In the genomic region with DNA sequence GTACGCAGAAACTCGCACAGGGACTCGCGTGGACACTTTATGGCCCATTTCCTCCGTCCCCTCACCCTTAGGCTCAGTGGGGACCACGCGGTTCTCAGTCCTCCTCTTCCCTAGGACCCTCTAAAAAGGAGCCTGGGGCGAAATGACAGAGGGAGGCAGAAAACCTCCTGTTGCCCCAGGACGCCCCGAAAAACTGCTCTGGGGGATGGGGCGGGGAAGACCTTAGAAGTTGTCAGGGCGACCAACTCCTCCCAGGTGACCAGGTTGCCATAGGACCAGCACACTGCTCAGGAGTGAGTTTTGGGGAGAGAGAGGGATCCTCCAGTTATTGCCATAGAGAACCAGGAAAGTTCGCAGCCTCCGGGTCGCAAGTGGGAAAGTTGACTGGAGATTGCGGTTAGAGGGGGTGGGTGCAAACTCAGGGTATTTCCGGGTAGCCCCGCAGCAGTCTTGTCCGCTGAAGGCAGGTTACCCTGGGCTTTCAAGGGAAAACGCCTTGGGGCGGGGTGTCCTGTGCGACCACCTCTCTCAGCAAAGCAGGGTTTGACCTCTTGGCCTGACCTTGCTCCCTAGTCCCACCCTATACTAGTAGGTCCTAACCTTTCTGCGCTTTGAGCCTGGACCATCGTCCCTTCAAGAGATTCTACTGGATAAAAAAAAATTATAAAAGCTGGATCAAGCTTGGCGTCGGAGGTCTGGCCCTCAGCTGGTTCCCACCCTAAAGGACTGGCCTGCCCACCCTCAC, we compare ENCODE assay signal across 10 cellular contexts. TPM values are rescaled to one million over a fixed set of nuclear protein-coding genes. Genes with fewer than 3 reads are reported as not detected.
A peak's percentile ranks its signal among the peaks of the same experiment; 100 is the strongest.
DNase-seq lines count a peak whose midpoint lies in the region; ATAC-seq and TF ChIP-seq lines count a peak whose summit lies in the region.
"Had no signal": no experiment of that assay in that cellular context is flagged by ENCODE, and none has a peak within 500 bp of the region (broad histone marks: within the 10 kb centered on the region; RNA-seq: fewer than 3 reads in every experiment).

No MANE protein-coding gene starts in this region.

- POLR2A ChIA-PET in activated CD4-positive, alpha-beta T cell treated with anti-CD3 and anti-CD28 coated beads for 36 hours (lab: Charles Lee): interaction anchor here (0.6 kb wide), 2 partner anchors 12 to 239 kb away, joined by 3 to 4 read pairs; no protein-coding TSS in a partner anchor

- peak overlapping the region; percentile 27 to 51 for H3K4me3 ChIP-seq in left lung
- peak overlapping the region; percentile 41 to 75 (median 70) for H3K4me3 ChIP-seq in subcutaneous abdominal adipose tissue (ENCODE audit: low read depth in 1 of 5, low read length in 5 of 5)

- peaks cover 1% of the 10 kb centered on the region for H3K9me3 Mint-ChIP-seq in activated CD4-positive, alpha-beta T cell treated with anti-CD3 and anti-CD28 coated beads for 36 hours (ENCODE audit: low read depth)
- peaks cover 4% of the 10 kb centered on the region for H3K9me3 Mint-ChIP-seq in activated T-helper 1 cell treated with anti-CD3 and anti-CD28 coated beads, Interleukin-12 subunit alpha, Interleukin-12 subunit beta, Interleukin-2, Interleukin-4 antibody, amounts not matched to agents 30 ng/mL and 10 ng/mL and 1 ng/mL, durations not matched to agents 14 hours and 24 hours and 36 hours

- H3K4me3 Mint-ChIP-seq in activated CD4-positive, alpha-beta T cell treated with anti-CD3 and anti-CD28 coated beads for 36 hours: peak overlapping the region; percentile 62
- H3K4me3 Mint-ChIP-seq in activated T-helper 1 cell treated with anti-CD3 and anti-CD28 coated beads, Interleukin-12 subunit alpha, Interleukin-12 subunit beta, Interleukin-2, Interleukin-4 antibody, amounts not matched to agents 30 ng/mL and 10 ng/mL and 1 ng/mL, durations not matched to agents 14 hours and 24 hours and 36 hours: peak overlapping the region; percentile 72

- no peak for TF ChIP-seq CTCF in left lung (IDR thresholded peaks at IDR 0.05)

- H3K27me3 ChIP-seq in left lung: peaks cover 100% of the 10 kb centered on the region in 2 donors
- peaks cover 83 to 99% (median 90%) of the 10 kb centered on the region in 5 donors for H3K27me3 ChIP-seq in subcutaneous abdominal adipose tissue (ENCODE audit: control insufficient read depth in 5 of 5, insufficient read depth in 4 of 5, low read length in 5 of 5)

- intact Hi-C loops in activated CD4-positive, alpha-beta T cell treated with anti-CD3 and anti-CD28 coated beads for 36 hours (cut with DNase I, micrococcal nuclease): no loop called here
- intact Hi-C loops in activated T-helper 1 cell treated with anti-CD3 and anti-CD28 coated beads, Interleukin-12 subunit alpha, Interleukin-12 subunit beta, Interleukin-2, Interleukin-4 antibody, amounts not matched to agents 30 ng/mL and 10 ng/mL and 1 ng/mL, durations not matched to agents 14 hours and 24 hours and 36 hours (cut with micrococcal nuclease): no loop called here
- intact Hi-C loops in left lung (cut with DNase I): no loop called here

- no peaks in the 10 kb centered on the region for H3K9me3 ChIP-seq in left lung
- H3K9me3 ChIP-seq in subcutaneous abdominal adipose tissue (ENCODE audit: control insufficient read depth in 5 of 5, low read length in 5 of 5): peaks cover 0 to 5% (median 0%) of the 10 kb centered on the region in 5 donors

- no peak overlapping the region for H3K9ac ChIP-seq in subcutaneous abdominal adipose tissue (ENCODE audit: low read length in 5 of 5)

- CTCF ChIA-PET in activated CD4-positive, alpha-beta T cell treated with anti-CD3 and anti-CD28 coated beads for 36 hours (lab: Charles Lee): interaction anchor here (0.6 to 2.5 kb wide), 2 partner anchors 12 to 309 kb away, joined by 3 to 15 read pairs; no protein-coding TSS in a partner anchor

- H3K4me1 ChIP-seq in left lung (peaks cover 13 to 34% of the 10 kb centered on the region in 2 donors), subcutaneous abdominal adipose tissue (ENCODE audit: control insufficient read depth in 5 of 5, insufficient read depth in 5 of 5, low read length in 5 of 5) (peaks cover 0 to 40% (median 39%) of the 10 kb centered on the region in 5 donors)

- H3K4me1 Mint-ChIP-seq in activated CD4-positive, alpha-beta T cell treated with anti-CD3 and anti-CD28 coated beads for 36 hours: peaks cover 25% of the 10 kb centered on the region
- peaks cover 16% of the 10 kb centered on the region for H3K4me1 Mint-ChIP-seq in activated T-helper 1 cell treated with anti-CD3 and anti-CD28 coated beads, Interleukin-12 subunit alpha, Interleukin-12 subunit beta, Interleukin-2, Interleukin-4 antibody, amounts not matched to agents 30 ng/mL and 10 ng/mL and 1 ng/mL, durations not matched to agents 14 hours and 24 hours and 36 hours (ENCODE audit: low read depth)

- no peak overlapping the region for H3K27ac Mint-ChIP-seq in activated CD4-positive, alpha-beta T cell treated with anti-CD3 and anti-CD28 coated beads for 36 hours
- H3K27ac Mint-ChIP-seq in activated T-helper 1 cell treated with anti-CD3 and anti-CD28 coated beads, Interleukin-12 subunit alpha, Interleukin-12 subunit beta, Interleukin-2, Interleukin-4 antibody, amounts not matched to agents 30 ng/mL and 10 ng/mL and 1 ng/mL, durations not matched to agents 14 hours and 24 hours and 36 hours: peak overlapping the region; percentile 46

- H3K36me3 ChIP-seq in left lung: no peaks in the 10 kb centered on the region
- H3K36me3 ChIP-seq in subcutaneous abdominal adipose tissue (ENCODE audit: control insufficient read depth in 5 of 5, insufficient read depth in 5 of 5, low read length in 5 of 5): no peaks in the 10 kb centered on the region

- peaks cover 3% of the 10 kb centered on the region for H3K36me3 Mint-ChIP-seq in activated CD4-positive, alpha-beta T cell treated with anti-CD3 and anti-CD28 coated beads for 36 hours (ENCODE audit: low read depth)
- H3K36me3 Mint-ChIP-seq in activated T-helper 1 cell treated with anti-CD3 and anti-CD28 coated beads, Interleukin-12 subunit alpha, Interleukin-12 subunit beta, Interleukin-2, Interleukin-4 antibody, amounts not matched to agents 30 ng/mL and 10 ng/mL and 1 ng/mL, durations not matched to agents 14 hours and 24 hours and 36 hours (ENCODE audit: low read depth): peaks cover 7% of the 10 kb centered on the region

- peaks cover 91% of the 10 kb centered on the region for H3K27me3 Mint-ChIP-seq in activated CD4-positive, alpha-beta T cell treated with anti-CD3 and anti-CD28 coated beads for 36 hours
- peaks cover 93% of the 10 kb centered on the region for H3K27me3 Mint-ChIP-seq in activated T-helper 1 cell treated with anti-CD3 and anti-CD28 coated beads, Interleukin-12 subunit alpha, Interleukin-12 subunit beta, Interleukin-2, Interleukin-4 antibody, amounts not matched to agents 30 ng/mL and 10 ng/mL and 1 ng/mL, durations not matched to agents 14 hours and 24 hours and 36 hours (ENCODE audit: insufficient read depth)

- no peak for DNase-seq in activated CD4-positive, alpha-beta T cell treated with anti-CD3 and anti-CD28 coated beads for 36 hours
- DNase-seq in activated CD4-positive, alpha-beta T cell treated with anti-CD3 and anti-CD28 coated beads for 4 hours: no peak
- DNase-seq in activated T-helper 1 cell treated with anti-CD3 and anti-CD28 coated beads, Interleukin-12 subunit alpha, Interleukin-12 subunit beta, Interleukin-2, Interleukin-4 antibody, amounts not matched to agents 30 ng/mL and 10 ng/mL and 1 ng/mL, durations not matched to agents 14 hours and 24 hours and 36 hours (ENCODE audit: low spot score): no peak
- DNase-seq in left lung: peak in 1 of 2 donors; percentile 20
- DNase-seq in activated CD4-positive, alpha-beta T cell treated with anti-CD3 and anti-CD28 coated beads, Interleukin-2, amount 50 U/mL, for 4 hours: no peak
- DNase-seq in SIG-M5 treated with dmso at 0.1 percent for 504 hours (lab: John Stamatoyannopoulos, UW; ENCODE audit: unreplicated experiment): no peak
- DNase-seq in activated CD4-positive, CD25-positive, alpha-beta regulatory T cell (lab: John Stamatoyannopoulos, UW): no peak
- DNase-seq: AML-193, NCI-H1694 had no signal

- no peak for ATAC-seq in activated CD4-positive, alpha-beta T cell treated with anti-CD3 and anti-CD28 coated beads for 36 hours
- no peak for ATAC-seq in left lung

- no peak overlapping the region for H3K27ac ChIP-seq in left lung
- no peak overlapping the region for H3K27ac ChIP-seq in subcutaneous abdominal adipose tissue (ENCODE audit: low read depth, low read length)

RNA-seq across cellular contexts. Expression of a gene that starts 7.8 kb away (rescaled TPM):
- total RNA-seq in activated CD4-positive, alpha-beta T cell treated with anti-CD3 and anti-CD28 coated beads for 36 hours: not detected
- total RNA-seq in activated T-helper 1 cell treated with anti-CD3 and anti-CD28 coated beads, Interleukin-12 subunit alpha, Interleukin-12 subunit beta, Interleukin-2, Interleukin-4 antibody, amounts not matched to agents 30 ng/mL and 10 ng/mL and 1 ng/mL, durations not matched to agents 14 hours and 24 hours and 36 hours: not detected in 2 replicates
- total RNA-seq in left lung: not detected
